ENCODE assay signal across 8 cellular contexts in the genomic region with DNA sequence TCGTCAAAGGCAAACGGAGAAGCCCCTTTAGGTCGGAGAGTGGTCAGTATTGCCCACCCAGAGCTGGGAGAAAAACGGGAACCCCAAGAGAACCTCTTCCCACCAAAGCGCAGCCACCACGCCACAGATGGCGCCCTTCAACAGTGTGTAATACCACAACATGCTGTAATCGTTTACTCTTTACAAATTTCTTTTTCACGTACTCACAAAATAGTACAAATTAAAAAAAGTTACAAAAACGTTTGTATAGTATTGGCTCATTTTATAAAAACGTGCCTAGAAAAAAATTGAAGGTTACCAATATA. TPM values are rescaled to one million over a fixed set of nuclear protein-coding genes. Genes with fewer than 3 reads are reported as not detected.
DNase-seq lines count a peak whose midpoint lies in the region; ATAC-seq and TF ChIP-seq lines count a peak whose summit lies in the region.

No MANE protein-coding gene starts in this region.

- H3K4me3 ChIP-seq in SJSA1: peak overlapping the region; percentile 98
- H3K4me3 ChIP-seq in dorsolateral prefrontal cortex: peak overlapping the region; percentile 65 to 97 (median 88)
- H3K4me3 ChIP-seq in mesodermal cell (ENCODE audit: extremely low read depth, insufficient read depth, low read length, poor library complexity, severe bottlenecking): peak overlapping the region; percentile 91
- peak overlapping the region; percentile 11 to 100 (median 93) for H3K4me3 ChIP-seq in thyroid gland (replicated peaks in 1 of 3)

- ATAC-seq in HG02678 (IDR thresholded peaks at IDR 0.05; ENCODE audit: unreplicated experiment): peak; percentile 5

- peak overlapping the region; percentile 98 for H3K27ac ChIP-seq in SJSA1
- H3K27ac ChIP-seq in dorsolateral prefrontal cortex: peak overlapping the region; percentile 89 to 100 (median 99)
- H3K27ac ChIP-seq in mesodermal cell (ENCODE audit: low read depth, low read length, severe bottlenecking): peak overlapping the region; percentile 98
- H3K27ac ChIP-seq in thyroid gland: peak overlapping the region; percentile 100

- no peaks in the 10 kb centered on the region for H3K9me3 ChIP-seq in SJSA1 (replicated peaks)
- no peaks in the 10 kb centered on the region for H3K9me3 ChIP-seq in mesodermal cell (ENCODE audit: control insufficient read depth, low read length)
- no peaks in the 10 kb centered on the region for H3K9me3 ChIP-seq in thyroid gland

- peak in 55 of 56 donors; percentile 34 to 71 (median 55) for TF ChIP-seq CTCF in dorsolateral prefrontal cortex (IDR thresholded peaks at IDR 0.05 in 54 of 56, conservative IDR thresholded peaks at IDR 0.05 in 2 of 56; ENCODE audit: low read depth in 1 of 56, partially characterized antibody in 56 of 56)
- TF ChIP-seq CTCF in thyroid gland (IDR thresholded peaks at IDR 0.05): peak in 2 of 6 experiments; percentile 17 to 35

- H3K4me1 ChIP-seq in SJSA1 (replicated peaks) (peaks cover 67% of the 10 kb centered on the region), mesodermal cell (ENCODE audit: control insufficient read depth, insufficient read depth, low read length, poor library complexity, severe bottlenecking) (peaks cover 18% of the 10 kb centered on the region), thyroid gland (peaks cover 30 to 37% of the 10 kb centered on the region in 2 donors)

- DNase-seq in NCI-H524 (lab: John Stamatoyannopoulos, UW): peak; percentile 44 to 70
- no peak for DNase-seq in NCI-H524 treated with DMSO at 0.1 percent for 48 hours (lab: John Stamatoyannopoulos, UW)
- DNase-seq in SJSA1 (ENCODE audit: low read depth in 1 of 2, low spot score in 2 of 2): no peak
- DNase-seq in dorsolateral prefrontal cortex: peak in 9 of 10 donors; percentile 46 to 74 (median 67)
- DNase-seq in thyroid gland: peak in 1 of 2 donors; percentile 67
- DNase-seq in retina: no peak

- WGBS in mesodermal cell (ENCODE audit: insufficient coverage in 2 of 2), 2 experiments: 0 to 2% methylated on average over 5 to 8 of the region's 11 CpGs
- WGBS in thyroid gland, 2 donors: 0 to 1% methylated on average over 11 of the region's 11 CpGs

- H3K27me3 ChIP-seq in SJSA1 (replicated peaks) (no peaks in the 10 kb centered on the region), dorsolateral prefrontal cortex (no peaks in the 10 kb centered on the region), thyroid gland (no peaks in the 10 kb centered on the region)

- peaks cover 29% of the 10 kb centered on the region for H3K36me3 ChIP-seq in SJSA1
- peaks cover 12% of the 10 kb centered on the region for H3K36me3 ChIP-seq in mesodermal cell (ENCODE audit: control insufficient read depth, insufficient read depth, low read length)
- H3K36me3 ChIP-seq in thyroid gland: no peaks in the 10 kb centered on the region

- intact Hi-C loops in dorsolateral prefrontal cortex (cut with DNase I) (loop anchor here (2.0 to 10.0 kb wide), 4 partner anchors 67 to 149 kb away; no protein-coding TSS in a partner anchor), thyroid gland (cut with DNase I) (loop anchor here (10.0 kb wide), 1 partner anchor 59 kb away; no protein-coding TSS in a partner anchor)

- TF ChIP-seq POLR2A in thyroid gland (IDR thresholded peaks at IDR 0.05): no peak

RNA-seq across cellular contexts. Expression of a gene that starts 0.8 kb away (rescaled TPM):
- total RNA-seq in SJSA1 (2014; rRNA removed; shearing (Covaris generic)): 65.8 and 119 TPM in 2 replicates
- total RNA-seq in dorsolateral prefrontal cortex (100 to 1,000 TPM in 7 of 120 experiments, 10 to 100 TPM in 113; 41.4 to 116 (median 63.8) TPM), thyroid gland (100 to 1,000 TPM; 139 to 157 (median 144) TPM)
- 61.6 TPM for polyA plus RNA-seq in mesodermal cell (2013, experiment 1 of 2)
- 60.5 TPM for polyA plus RNA-seq in mesodermal cell (2013, experiment 2 of 2)

RNA-seq across cellular contexts. Expression of a gene that starts 52.7 kb away (rescaled TPM):
- total RNA-seq in SJSA1 (2014; rRNA removed; shearing (Covaris generic)): 48.1 and 73.1 TPM in 2 replicates
- total RNA-seq in dorsolateral prefrontal cortex: 100 to 1,000 TPM; 105 to 187 (median 137) TPM
- 280 TPM for polyA plus RNA-seq in mesodermal cell (2013, experiment 1 of 2)
- 290 TPM for polyA plus RNA-seq in mesodermal cell (2013, experiment 2 of 2)
- total RNA-seq in thyroid gland: 100 to 1,000 TPM in 1 of 4 donors, 10 to 100 TPM in 3; 80.3 to 115 (median 82.3) TPM

Comparison
In these comparisons a context has a peak if more than half of its experiments do, and no peak if none do; other contexts are left out.
1. DNase-seq: peak in NCI-H524 (2 of 2) and dorsolateral prefrontal cortex (9 of 10); none in NCI-H524 treated with DMSO at 0.1 percent for 48 hours (single experiment), SJSA1 (0 of 2) and retina (single experiment).
2. Peak in every context shown above with its lines, with median percentiles within 50 percentile points of each other: H3K27ac ChIP-seq and H3K4me3 ChIP-seq.